ENCODE assay signal across 29 cellular contexts in the genomic region with DNA sequence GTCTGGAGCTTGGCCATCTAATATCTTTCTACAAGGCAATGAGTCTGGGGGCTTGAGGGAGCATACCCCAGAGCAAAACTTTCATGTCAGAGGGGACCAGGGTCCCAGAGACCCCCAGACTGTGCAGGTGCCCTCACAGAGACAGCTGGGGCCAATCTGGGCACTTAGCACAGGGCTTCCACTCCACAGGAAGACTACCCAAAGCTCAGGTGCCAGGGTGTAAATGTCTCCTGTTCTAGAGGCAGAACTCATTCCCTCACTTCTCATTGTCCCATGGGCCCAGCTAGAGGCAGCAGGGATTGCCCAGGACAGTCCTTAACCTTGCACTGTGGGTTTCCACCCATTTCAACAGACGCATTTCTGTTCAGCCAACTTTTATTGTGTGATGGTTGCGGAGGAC.
"Had no signal": no experiment of that assay in that cellular context is flagged by ENCODE, and none has a peak within 500 bp of the region (broad histone marks: within the 10 kb centered on the region; RNA-seq: fewer than 3 reads in every experiment).

No MANE protein-coding gene starts in this region.

- H3K4me1 ChIP-seq: colonic mucosa, esophagus muscularis mucosa, esophagus squamous epithelium, foreskin keratinocyte, gastrocnemius medialis, gastroesophageal sphincter, heart left ventricle, heart right ventricle had no signal

- H3K27ac ChIP-seq: colonic mucosa, coronary artery, dorsolateral prefrontal cortex, epithelial cell of prostate, esophagus muscularis mucosa, esophagus squamous epithelium, foreskin keratinocyte, gastrocnemius medialis, gastroesophageal sphincter, heart left ventricle, heart right ventricle had no signal

- H3K4me3 ChIP-seq: colonic mucosa, coronary artery, dorsolateral prefrontal cortex, esophagus muscularis mucosa, esophagus squamous epithelium, gastrocnemius medialis, gastroesophageal sphincter, heart left ventricle, heart right ventricle had no signal

- H3K36me3 ChIP-seq: colonic mucosa, esophagus muscularis mucosa, esophagus squamous epithelium, gastrocnemius medialis, gastroesophageal sphincter, heart left ventricle, heart right ventricle had no signal

- H3K9me3 ChIP-seq: colonic mucosa, esophagus muscularis mucosa, esophagus squamous epithelium, gastrocnemius medialis, gastroesophageal sphincter, heart left ventricle, heart right ventricle had no signal

- ATAC-seq: effector memory CD8-positive, alpha-beta T cell; esophagus mucosa; foreskin keratinocyte; gastrocnemius medialis; gastroesophageal sphincter; heart left ventricle; heart right ventricle had no signal

- H3K27me3 ChIP-seq: colonic mucosa, dorsolateral prefrontal cortex, esophagus muscularis mucosa, esophagus squamous epithelium, foreskin keratinocyte, gastrocnemius medialis, gastroesophageal sphincter, heart left ventricle had no signal

- H3K27me3 Mint-ChIP-seq: dendritic cell treated with granulocyte-macrophage colony-stimulating factor and Interleukin-4, amounts not matched to agents 40 ng/mL and 50 ng/mL, for 4 days; effector memory CD8-positive, alpha-beta T cell had no signal

- H3K4me1 Mint-ChIP-seq: endodermal cell had no signal

- H3K27ac Mint-ChIP-seq: dendritic cell treated with granulocyte-macrophage colony-stimulating factor and Interleukin-4, amounts not matched to agents 40 ng/mL and 50 ng/mL, for 4 days; effector memory CD8-positive, alpha-beta T cell; endodermal cell had no signal

- H3K4me3 Mint-ChIP-seq: dendritic cell treated with granulocyte-macrophage colony-stimulating factor and Interleukin-4, amounts not matched to agents 40 ng/mL and 50 ng/mL, for 4 days; effector memory CD8-positive, alpha-beta T cell; endodermal cell had no signal

- FAIRE-seq: colon, endometrium, endothelial cell of umbilical vein, frontal cortex had no signal

- DNase-seq: colonic mucosa; cortex of kidney; dermis blood vessel endothelial cell; dorsolateral prefrontal cortex; effector CD4-positive, alpha-beta T cell; effector CD8-positive, alpha-beta T cell; effector memory CD4-positive, alpha-beta T cell; effector memory CD8-positive, alpha-beta T cell; endodermal cell; erythroblast; esophagus squamous epithelium; foreskin fibroblast; foreskin keratinocyte; foreskin melanocyte; gastrocnemius medialis; glutamatergic neuron; head of caudate nucleus; heart left ventricle; heart right ventricle had no signal
